Comparison of ENCODE assay signal across 8 cellular contexts in the genomic region with DNA sequence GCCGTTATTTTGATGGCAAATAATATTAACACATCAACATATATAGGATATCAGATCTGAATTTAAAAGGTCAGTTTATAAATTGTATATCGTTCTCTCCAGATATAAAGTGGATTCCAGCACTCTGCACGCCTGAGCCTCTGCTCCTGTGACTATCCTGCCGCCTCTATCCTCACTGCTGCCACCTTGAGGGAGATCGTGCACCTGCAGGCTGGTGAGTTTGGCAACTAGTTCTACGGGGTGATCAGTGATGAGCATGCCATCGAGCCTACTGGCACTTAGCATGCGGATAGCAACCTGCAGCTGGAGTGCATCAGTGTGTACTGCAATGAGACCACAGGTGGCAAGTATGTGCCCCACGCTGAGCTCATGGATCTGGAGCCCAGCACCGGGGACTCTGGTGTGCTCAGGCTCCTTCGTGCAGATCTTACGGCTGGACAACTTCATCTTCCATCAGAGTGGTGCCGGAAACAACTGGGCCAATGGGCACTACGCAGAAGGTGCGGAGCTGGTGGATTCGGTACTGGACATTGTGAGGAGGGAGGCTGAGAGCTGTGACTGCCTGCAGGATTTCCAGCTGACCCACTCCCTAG.
A peak's percentile ranks its signal among the peaks of the same experiment; 100 is the strongest.
DNase-seq lines count a peak whose midpoint lies in the region; ATAC-seq and TF ChIP-seq lines count a peak whose summit lies in the region.

No MANE protein-coding gene starts in this region.

- peaks cover 0 to 24% (median 4%) of the 10 kb centered on the region in 3 donors for H3K27me3 Mint-ChIP-seq in immature natural killer cell (ENCODE audit: low read depth in 3 of 3)

- POLR2A ChIA-PET in HCT116 (lab: Charles Lee), result no interaction called here

- H3K4me1 ChIP-seq in HCT116 (ENCODE audit: control insufficient read depth in 1 of 2, insufficient read depth in 2 of 2, low read length in 2 of 2), result no peaks in the 10 kb centered on the region
- H3K4me1 ChIP-seq in body of pancreas, result no peaks in the 10 kb centered on the region

- no peak for TF ChIP-seq POLR2A in HCT116 (IDR thresholded peaks at IDR 0.05; ENCODE audit: borderline replicate concordance, extremely low read depth, insufficient read depth, insufficient read length)
- TF ChIP-seq POLR2A in body of pancreas (IDR thresholded peaks at IDR 0.05), result no peak

- no peaks in the 10 kb centered on the region for H3K79me2 ChIP-seq in HCT116 (ENCODE audit: insufficient read depth, low read length)

- CTCF ChIA-PET in HCT116 (lab: Charles Lee), result no interaction called here

- peaks cover 45% of the 10 kb centered on the region for H3K27me3 ChIP-seq in HCT116 (ENCODE audit: insufficient read depth, low read length)
- H3K27me3 ChIP-seq in MG63, result no peaks in the 10 kb centered on the region
- no peaks in the 10 kb centered on the region for H3K27me3 ChIP-seq in body of pancreas

- no peak overlapping the region for H3K9ac ChIP-seq in HCT116 (ENCODE audit: low read length)

- H3K27ac ChIP-seq in HCT116 (ENCODE audit: low read depth, low read length), result no peak overlapping the region
- H3K27ac ChIP-seq in body of pancreas, result no peak overlapping the region

- RAD21 ChIA-PET in HCT116 (lab: Charles Lee; ENCODE audit: low non-redundant PET in 1 of 2, low total read pairs in 2 of 2, uncharacterized antibody in 2 of 2, unreplicated experiment in 2 of 2), result no interaction called here

- peak; percentile 100 for ATAC-seq in HCT116
- ATAC-seq in body of pancreas, result peak; percentile 76

- H3K36me3 ChIP-seq in HCT116 (ENCODE audit: control insufficient read depth in 1 of 2, insufficient read depth in 2 of 2, low read length in 2 of 2), result no peaks in the 10 kb centered on the region
- no peaks in the 10 kb centered on the region for H3K36me3 ChIP-seq in MG63
- no peaks in the 10 kb centered on the region for H3K36me3 ChIP-seq in body of pancreas (replicated peaks in 1 of 2; ENCODE audit: insufficient read depth in 1 of 2, low read depth in 2 of 2)

- H3K27ac Mint-ChIP-seq in immature natural killer cell, result no peak overlapping the region

- H3K4me3 Mint-ChIP-seq in immature natural killer cell, result no peak overlapping the region

- BruUV-seq in HCT116 (replicated peaks; lab: Mats Ljungman, UMichigan), result no TSS peak

- H3K9me2 ChIP-seq in HCT116 (ENCODE audit: insufficient read depth), result no peaks in the 10 kb centered on the region

- H3K4me2 ChIP-seq in HCT116 (ENCODE audit: low read length), result no peak overlapping the region

- no peaks in the 10 kb centered on the region for H3K4me1 Mint-ChIP-seq in immature natural killer cell

- H3K4me3 ChIP-seq in HCT116 (replicated peaks in 1 of 2; ENCODE audit: low read depth in 1 of 2, low read length in 2 of 2) (no peak overlapping the region), MG63 (no peak overlapping the region), body of pancreas (no peak overlapping the region)

- WGBS in body of pancreas, 2 donors, result 22 to 31% methylated on average over 11 to 16 of the region's 16 CpGs

- TF ChIP-seq CTCF in HCT116 (IDR thresholded peaks at IDR 0.05 in 2 of 3, conservative IDR thresholded peaks at IDR 0.05 in 1 of 3; ENCODE audit: borderline replicate concordance in 1 of 3, insufficient read depth in 1 of 3, low read depth in 2 of 3, low read length in 2 of 3), result peak; percentile 36 to 91 (median 84); a peak in 5 of 6 replicates
- peak; percentile 32 to 87 (median 68) for TF ChIP-seq CTCF in body of pancreas (IDR thresholded peaks at IDR 0.05)

- intact Hi-C loops in HCT116 (cut with micrococcal nuclease) (loop anchor here (2.0 kb wide), 1 partner anchor 33 kb away; no protein-coding TSS in a partner anchor), body of pancreas (cut with DNase I) (no loop called here)

- TF ChIP-seq RAD21 in HCT116 (IDR thresholded peaks at IDR 0.05; ENCODE audit: low read depth), result peak; percentile 49

- no peaks in the 10 kb centered on the region for H4K20me1 ChIP-seq in HCT116 (ENCODE audit: insufficient read depth)

- no peak overlapping the region for H2AFZ ChIP-seq in HCT116 (ENCODE audit: low read depth, low read length, poor library complexity, severe bottlenecking)

- H3K9me3 ChIP-seq in HCT116 (ENCODE audit: control insufficient read depth in 1 of 2, insufficient read depth in 1 of 2, low read depth in 1 of 2, low read length in 2 of 2), result no peaks in the 10 kb centered on the region
- H3K9me3 ChIP-seq in MG63, result no peaks in the 10 kb centered on the region
- no peaks in the 10 kb centered on the region for H3K9me3 ChIP-seq in body of pancreas

- H3K9me3 Mint-ChIP-seq in immature natural killer cell, result no peaks in the 10 kb centered on the region

- no peaks in the 10 kb centered on the region for H3K36me3 Mint-ChIP-seq in immature natural killer cell

- peak; percentile 28 for DNase-seq in NCI-H345 (lab: John Stamatoyannopoulos, UW)
- no peak for DNase-seq in NCI-H345 treated with DMSO at 0.1 percent for 48 hours (lab: John Stamatoyannopoulos, UW; ENCODE audit: unreplicated experiment)
- peak; percentile 42 for DNase-seq in HCT116 (ENCODE audit: low read depth, low spot score)
- DNase-seq in MG63, result peak; percentile 58
- peak; percentile 56 for DNase-seq in UCSD-AML1 (lab: John Stamatoyannopoulos, UW; ENCODE audit: unreplicated experiment)
- peak; percentile 56 to 73 (median 68) for DNase-seq in body of pancreas
- peak; percentile 18 to 46 (median 37) for DNase-seq in immature natural killer cell
- peak; percentile 12 to 42 for DNase-seq in stimulated activated CD4-positive, alpha-beta T cell treated with anti-CD3 and anti-CD28 coated beads, Interleukin-1b, Interleukin-23, amount 100 ng/mL, for 1 hour (ENCODE audit: low read depth in 2 of 2)

TF ChIP-seq in HCT116, 20 proteins besides CTCF, POLR2A, EP300 and RAD21:
- TF ChIP-seq, protein P1, sequence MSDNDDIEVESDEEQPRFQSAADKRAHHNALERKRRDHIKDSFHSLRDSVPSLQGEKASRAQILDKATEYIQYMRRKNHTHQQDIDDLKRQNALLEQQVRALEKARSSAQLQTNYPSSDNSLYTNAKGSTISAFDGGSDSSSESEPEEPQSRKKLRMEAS (IDR thresholded peaks at IDR 0.05), result peak; percentile 11; the same call in 1 of the 2 replicates
- no peak for TF ChIP-seq SP1 (IDR thresholded peaks at IDR 0.05; ENCODE audit: low read depth)
